In the genomic region with DNA sequence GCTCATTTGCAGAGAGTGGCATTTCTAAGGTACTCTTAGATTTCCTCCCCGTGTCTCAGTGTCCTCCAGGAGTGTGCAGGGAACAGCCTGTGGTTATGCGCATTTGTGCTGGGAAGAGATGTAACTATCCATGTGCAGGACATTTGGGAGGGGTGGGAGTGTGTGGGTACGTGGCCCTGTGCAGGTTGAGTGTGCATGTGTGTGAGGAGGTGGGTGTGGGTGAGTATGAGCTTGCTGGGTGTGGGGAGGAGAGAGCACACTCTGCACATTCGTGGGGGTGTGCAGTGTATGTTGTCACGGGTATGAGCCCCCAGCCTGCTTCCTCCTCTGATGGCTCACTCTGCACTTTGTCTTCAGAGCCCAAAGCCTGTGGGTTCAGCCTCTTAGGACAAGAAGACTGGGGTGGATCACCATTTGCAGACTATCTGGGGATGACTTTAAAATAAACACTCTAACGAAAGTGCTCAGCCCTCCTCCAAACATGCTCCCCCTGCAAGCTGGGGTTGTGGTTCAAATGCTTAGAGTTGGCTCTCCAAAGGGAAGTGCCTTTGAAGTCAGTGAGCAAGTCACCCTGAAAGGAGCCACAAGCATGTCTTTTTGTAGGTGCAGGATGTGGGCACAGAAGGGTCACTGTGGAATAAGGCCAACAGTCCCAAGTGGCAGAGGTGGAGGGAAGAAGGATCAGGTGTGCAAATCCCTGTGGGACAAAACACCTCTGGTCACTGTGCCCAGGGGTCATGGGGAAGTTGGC, we compare ENCODE assay signal across 18 cellular contexts.
A peak's percentile ranks its signal among the peaks of the same experiment; 100 is the strongest.
DNase-seq lines count a peak whose midpoint lies in the region; ATAC-seq and TF ChIP-seq lines count a peak whose summit lies in the region.
"Had no signal": no experiment of that assay in that cellular context is flagged by ENCODE, and none has a peak within 500 bp of the region (broad histone marks: within the 10 kb centered on the region; RNA-seq: fewer than 3 reads in every experiment).

No MANE protein-coding gene starts in this region.

- no peak overlapping the region for H3K4me3 ChIP-seq in BLaER1 treated with 17β-estradiol and CSF1 and Interleukin-3, amounts not matched to agents 10 nM and 100 nM
- peak overlapping the region; percentile 6 for H3K4me3 ChIP-seq in Loucy (ENCODE audit: low read length, poor library complexity, severe bottlenecking)
- no peak overlapping the region for H3K4me3 ChIP-seq in naive thymus-derived CD4-positive, alpha-beta T cell (ENCODE audit: low read length)
- H3K4me3 ChIP-seq: GM23338, SJCRH30 had no signal

- no peaks in the 10 kb centered on the region for H3K9me3 ChIP-seq in BLaER1 treated with 17β-estradiol and CSF1 and Interleukin-3, amounts not matched to agents 10 nM and 100 nM (replicated peaks in 1 of 11)
- H3K9me3 ChIP-seq in Loucy (ENCODE audit: insufficient read depth, low read depth, low read length): no peaks in the 10 kb centered on the region
- H3K9me3 ChIP-seq in naive thymus-derived CD4-positive, alpha-beta T cell (ENCODE audit: control insufficient read depth in 2 of 3, low read length in 3 of 3): no peaks in the 10 kb centered on the region
- H3K9me3 ChIP-seq: SJCRH30 had no signal

- H3K36me3 Mint-ChIP-seq in activated CD4-positive, alpha-beta memory T cell treated with anti-CD3 and anti-CD28 coated beads, Interleukin-2, amount 10 ng/mL, durations not matched to agents 7 days and 5 days (ENCODE audit: low read depth): no peaks in the 10 kb centered on the region
- H3K36me3 Mint-ChIP-seq in activated CD4-positive, alpha-beta memory T cell treated with anti-CD3 and anti-CD28 coated beads for 36 hours: no peaks in the 10 kb centered on the region
- peaks cover 0 to 2% (median 0%) of the 10 kb centered on the region in 5 donors for H3K36me3 Mint-ChIP-seq in naive thymus-derived CD4-positive, alpha-beta T cell

- no peak overlapping the region for H3K4me3 Mint-ChIP-seq in activated CD4-positive, alpha-beta memory T cell treated with anti-CD3 and anti-CD28 coated beads, Interleukin-2, amount 10 ng/mL, durations not matched to agents 7 days and 5 days
- H3K4me3 Mint-ChIP-seq in activated CD4-positive, alpha-beta memory T cell treated with anti-CD3 and anti-CD28 coated beads for 36 hours: no peak overlapping the region
- peak overlapping the region in 7 of 10 donors; percentile 24 to 76 (median 46) for H3K4me3 Mint-ChIP-seq in naive thymus-derived CD4-positive, alpha-beta T cell
- H3K4me3 Mint-ChIP-seq: GM23338 had no signal

- intact Hi-C loops in activated CD4-positive, alpha-beta memory T cell treated with anti-CD3 and anti-CD28 coated beads for 36 hours (cut with micrococcal nuclease): no loop called here
- intact Hi-C loops in naive thymus-derived CD4-positive, alpha-beta T cell (cut with micrococcal nuclease): no loop called here

- no peaks in the 10 kb centered on the region for H3K79me2 ChIP-seq in Loucy (ENCODE audit: insufficient read depth, low read length)

- TF ChIP-seq CTCF in Loucy (conservative IDR thresholded peaks at IDR 0.05; ENCODE audit: low read length): no peak

- H3K27me3 Mint-ChIP-seq in activated CD4-positive, alpha-beta memory T cell treated with anti-CD3 and anti-CD28 coated beads, Interleukin-2, amount 10 ng/mL, durations not matched to agents 7 days and 5 days: peaks cover 44% of the 10 kb centered on the region
- H3K27me3 Mint-ChIP-seq in activated CD4-positive, alpha-beta memory T cell treated with anti-CD3 and anti-CD28 coated beads for 36 hours: peaks cover 27% of the 10 kb centered on the region
- H3K27me3 Mint-ChIP-seq in naive thymus-derived CD4-positive, alpha-beta T cell: peaks cover 20 to 52% (median 34%) of the 10 kb centered on the region in 5 donors

- H4K20me1 ChIP-seq in BLaER1 treated with 17β-estradiol and CSF1 and Interleukin-3, amounts not matched to agents 10 nM and 100 nM: no peaks in the 10 kb centered on the region
- H4K20me1 ChIP-seq in Loucy (ENCODE audit: insufficient read depth, low read length, poor library complexity, severe bottlenecking): no peaks in the 10 kb centered on the region

- H2AFZ ChIP-seq in Loucy (ENCODE audit: low read length): peak overlapping the region; percentile 17; the same call in 1 of the 2 replicates
- H2AFZ ChIP-seq: GM23338 had no signal

- peak overlapping the region in 10 of 11 experiments; percentile 6 to 71 (median 54); a peak in 17 of 22 replicates for H3K4me2 ChIP-seq in BLaER1 treated with 17β-estradiol and CSF1 and Interleukin-3, amounts not matched to agents 10 nM and 100 nM
- peak overlapping the region; percentile 38 for H3K4me2 ChIP-seq in Loucy (ENCODE audit: low read depth, low read length, poor library complexity, severe bottlenecking)
- H3K4me2 ChIP-seq: GM23338 had no signal

- 0 out of 2 replicates have a peak, but pooled peaks cover 3% of the 10 kb centered on the region for H3F3A ChIP-seq in Loucy (ENCODE audit: low read depth)

- POLR2A ChIA-PET in activated CD4-positive, alpha-beta memory T cell treated with anti-CD3 and anti-CD28 coated beads, Interleukin-2, amount 10 ng/mL, durations not matched to agents 7 days and 5 days (lab: Charles Lee): no interaction called here
- POLR2A ChIA-PET in activated CD4-positive, alpha-beta memory T cell treated with anti-CD3 and anti-CD28 coated beads for 36 hours (lab: Charles Lee): no interaction called here
- POLR2A ChIA-PET in naive thymus-derived CD4-positive, alpha-beta T cell (lab: Charles Lee): no interaction called here

- H3K27ac ChIP-seq in BLaER1 treated with 17β-estradiol and CSF1 and Interleukin-3, amounts not matched to agents 10 nM and 100 nM: no peak overlapping the region
- H3K27ac ChIP-seq in naive thymus-derived CD4-positive, alpha-beta T cell (ENCODE audit: low read depth, low read length): no peak overlapping the region
- H3K27ac ChIP-seq: SJCRH30 had no signal

- peaks cover 17 to 44% (median 40%) of the 10 kb centered on the region in 10 experiments for H3K4me1 ChIP-seq in BLaER1 treated with 17β-estradiol and CSF1 and Interleukin-3, amounts not matched to agents 10 nM and 100 nM
- H3K4me1 ChIP-seq in Loucy (ENCODE audit: insufficient read depth, low read length, poor library complexity, severe bottlenecking): peaks cover 41% of the 10 kb centered on the region
- H3K4me1 ChIP-seq in naive thymus-derived CD4-positive, alpha-beta T cell (ENCODE audit: control insufficient read depth in 2 of 2, insufficient read depth in 2 of 2, low read length in 2 of 2): peaks cover 23 to 38% of the 10 kb centered on the region in 2 donors
- H3K4me1 ChIP-seq: SJCRH30 had no signal

- no peaks in the 10 kb centered on the region for H3K27me3 ChIP-seq in BLaER1 treated with 17β-estradiol and CSF1 and Interleukin-3, amounts not matched to agents 10 nM and 100 nM
- no peaks in the 10 kb centered on the region for H3K27me3 ChIP-seq in Loucy (ENCODE audit: insufficient read depth, low read length, poor library complexity, severe bottlenecking)
- H3K27me3 ChIP-seq in naive thymus-derived CD4-positive, alpha-beta T cell (ENCODE audit: control insufficient read depth in 2 of 2, insufficient read depth in 2 of 2, low read length in 2 of 2): peaks cover 0 to 8% of the 10 kb centered on the region in 2 donors

- CTCF ChIA-PET in activated CD4-positive, alpha-beta memory T cell treated with anti-CD3 and anti-CD28 coated beads, Interleukin-2, amount 10 ng/mL, durations not matched to agents 7 days and 5 days (lab: Charles Lee): interaction anchor here (1.4 kb wide), 1 partner anchor 36 kb away, joined by 4 read pairs; no protein-coding TSS in a partner anchor
- CTCF ChIA-PET in activated CD4-positive, alpha-beta memory T cell treated with anti-CD3 and anti-CD28 coated beads for 36 hours (lab: Charles Lee): interaction anchor here (1.2 kb wide), 1 partner anchor 12 kb away, joined by 5 read pairs; no protein-coding TSS in a partner anchor
- CTCF ChIA-PET in naive thymus-derived CD4-positive, alpha-beta T cell (lab: Charles Lee): no interaction called here

- H3K9me3 Mint-ChIP-seq in activated CD4-positive, alpha-beta memory T cell treated with anti-CD3 and anti-CD28 coated beads, Interleukin-2, amount 10 ng/mL, durations not matched to agents 7 days and 5 days: no peaks in the 10 kb centered on the region
- H3K9me3 Mint-ChIP-seq in activated CD4-positive, alpha-beta memory T cell treated with anti-CD3 and anti-CD28 coated beads for 36 hours: no peaks in the 10 kb centered on the region
- H3K9me3 Mint-ChIP-seq in naive thymus-derived CD4-positive, alpha-beta T cell: peaks cover 0 to 3% (median 0%) of the 10 kb centered on the region in 11 donors
- H3K9me3 Mint-ChIP-seq: GM23338 had no signal

- no peak overlapping the region for H3K9ac ChIP-seq in BLaER1 treated with 17β-estradiol and CSF1 and Interleukin-3, amounts not matched to agents 10 nM and 100 nM
- H3K9ac ChIP-seq in Loucy (ENCODE audit: low read depth, low read length, poor library complexity, severe bottlenecking): no peak overlapping the region

- H3K9me2 ChIP-seq in Loucy (replicated peaks; ENCODE audit: low read depth, low read length): no peaks in the 10 kb centered on the region

- no peak for ATAC-seq in naive thymus-derived CD4-positive, alpha-beta T cell
- ATAC-seq in HG03097 (IDR thresholded peaks at IDR 0.05; ENCODE audit: low FRiP score, unreplicated experiment): no peak
- ATAC-seq: GM23338, Panc1 had no signal

- H3K36me3 ChIP-seq in BLaER1 treated with 17β-estradiol and CSF1 and Interleukin-3, amounts not matched to agents 10 nM and 100 nM: no peaks in the 10 kb centered on the region
- no peaks in the 10 kb centered on the region for H3K36me3 ChIP-seq in Loucy (ENCODE audit: insufficient read depth, low read length)
- no peaks in the 10 kb centered on the region for H3K36me3 ChIP-seq in naive thymus-derived CD4-positive, alpha-beta T cell (ENCODE audit: control insufficient read depth in 2 of 3, insufficient read depth in 3 of 3, low read length in 3 of 3)
- H3K36me3 ChIP-seq: SJCRH30 had no signal

- H3K4me1 Mint-ChIP-seq in activated CD4-positive, alpha-beta memory T cell treated with anti-CD3 and anti-CD28 coated beads, Interleukin-2, amount 10 ng/mL, durations not matched to agents 7 days and 5 days: peaks cover 53% of the 10 kb centered on the region
- H3K4me1 Mint-ChIP-seq in activated CD4-positive, alpha-beta memory T cell treated with anti-CD3 and anti-CD28 coated beads for 36 hours (ENCODE audit: low read depth): peaks cover 37% of the 10 kb centered on the region
- H3K4me1 Mint-ChIP-seq in naive thymus-derived CD4-positive, alpha-beta T cell: peaks cover 34 to 58% (median 51%) of the 10 kb centered on the region in 7 donors

- no peak overlapping the region for H3K27ac Mint-ChIP-seq in activated CD4-positive, alpha-beta memory T cell treated with anti-CD3 and anti-CD28 coated beads, Interleukin-2, amount 10 ng/mL, durations not matched to agents 7 days and 5 days
- H3K27ac Mint-ChIP-seq in activated CD4-positive, alpha-beta memory T cell treated with anti-CD3 and anti-CD28 coated beads for 36 hours: no peak overlapping the region
- peak overlapping the region in 3 of 9 donors; percentile 39 to 72 (median 56) for H3K27ac Mint-ChIP-seq in naive thymus-derived CD4-positive, alpha-beta T cell
- H3K27ac Mint-ChIP-seq: GM23338 had no signal

- DNase-seq in activated CD4-positive, alpha-beta memory T cell treated with anti-CD3 and anti-CD28 coated beads, Interleukin-2, amount 10 ng/mL, durations not matched to agents 7 days and 5 days: peak; percentile 23
- no peak for DNase-seq in activated CD4-positive, alpha-beta memory T cell treated with anti-CD3 and anti-CD28 coated beads for 36 hours
- no peak for DNase-seq in naive thymus-derived CD4-positive, alpha-beta T cell
- DNase-seq in SHP77 treated with DMSO at 0.1 percent for 48 hours (lab: John Stamatoyannopoulos, UW): no peak
- DNase-seq: EL, GF-D8, HCEC 1CT, Karpas-422, NCI-H1694, NCI-H2171 treated with DMSO at 0.1 percent for 48 hours, NCI-H524 treated with DMSO at 0.1 percent for 48 hours, NCI-H82, SJCRH30 had no signal

Comparison
In these comparisons a context has a peak if more than half of its experiments do, and no peak if none do; other contexts are left out.
1. H3K4me3 Mint-ChIP-seq: peak in naive thymus-derived CD4-positive, alpha-beta T cell (7 of 10); none in activated CD4-positive, alpha-beta memory T cell treated with anti-CD3 and anti-CD28 coated beads, Interleukin-2, amount 10 ng/mL, durations not matched to agents 7 days and 5 days (single experiment) and activated CD4-positive, alpha-beta memory T cell treated with anti-CD3 and anti-CD28 coated beads for 36 hours (single experiment).